In the genomic region with DNA sequence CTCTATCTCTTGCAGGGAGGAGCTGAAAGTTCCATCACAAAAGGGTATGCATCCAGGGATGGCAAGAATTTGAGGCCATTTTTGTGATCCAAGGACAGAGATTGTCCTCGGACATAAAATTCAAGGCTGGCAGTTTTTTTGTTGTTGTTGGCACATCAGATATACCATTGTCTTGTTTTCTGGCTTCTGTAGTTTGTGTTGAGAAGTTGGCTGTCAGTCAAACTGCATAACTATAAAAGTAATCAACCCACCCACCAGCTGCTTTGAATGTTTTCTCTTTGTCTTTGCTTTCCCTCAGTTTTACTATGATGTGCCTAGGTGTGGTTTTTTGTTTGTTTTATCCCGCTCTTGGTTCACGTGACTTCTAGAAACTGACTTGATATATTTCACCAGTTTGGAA, we compare ENCODE assay signal across 26 cellular contexts. TPM values are rescaled to one million over a fixed set of nuclear protein-coding genes. Genes with fewer than 3 reads are reported as not detected.
DNase-seq lines count a peak whose midpoint lies in the region; ATAC-seq, FAIRE-seq and TF ChIP-seq lines count a peak whose summit lies in the region.
"Had no signal": no experiment of that assay in that cellular context is flagged by ENCODE, and none has a peak within 500 bp of the region (broad histone marks: within the 10 kb centered on the region; RNA-seq: fewer than 3 reads in every experiment).

No MANE protein-coding gene starts in this region.

- in situ Hi-C loops in K562 (cut with MboI), result no loop called here

- FAIRE-seq in K562 (lab: Jason Lieb, UNC), result no peak
- FAIRE-seq in D721Med (lab: Jason Lieb, UNC), result no peak
- FAIRE-seq: A204.1, GM12878, GM12892, GM18507 had no signal

- TF ChIP-seq POLR2A in K562 (conservative IDR thresholded peaks at IDR 0.05), result no peak

- no peaks in the 10 kb centered on the region for H3K9me3 ChIP-seq in K562 (replicated peaks; ENCODE audit: control insufficient read depth, insufficient read depth, low read depth, low read length)
- no peaks in the 10 kb centered on the region for H3K9me3 ChIP-seq in osteoblast (ENCODE audit: low read depth, low read length)
- H3K9me3 ChIP-seq: BE2C had no signal

- H2AFZ ChIP-seq in K562 (ENCODE audit: low read depth, low read length), result no peak overlapping the region
- no peak overlapping the region for H2AFZ ChIP-seq in osteoblast (ENCODE audit: low read length)

- no peaks in the 10 kb centered on the region for H3K79me2 ChIP-seq in K562 (ENCODE audit: control insufficient read depth, insufficient read depth, low read length)
- H3K79me2 ChIP-seq in osteoblast (ENCODE audit: insufficient read depth, low read length), result no peaks in the 10 kb centered on the region

- WGBS in K562 (ENCODE audit: insufficient coverage, low coverage, missing lambda C conversion rate), result 92% methylated on average over 3 of the region's 3 CpGs

- no peak overlapping the region for H3K9ac ChIP-seq in K562 (ENCODE audit: insufficient read depth in 1 of 2, low read depth in 2 of 2, low read length in 2 of 2)
- H3K9ac ChIP-seq: BLaER1 had no signal

- DNase-seq in K562 (ENCODE audit: extremely low read depth in 1 of 4, low spot score in 3 of 4) (no peak), dermis microvascular lymphatic vessel endothelial cell (ENCODE audit: low read depth in 2 of 2) (peak; percentile 32 to 50), islet precursor cell (peak; percentile 4), osteoblast (ENCODE audit: insufficient read length, low spot score, missing footprints) (peak; percentile 23), D721Med (ENCODE audit: insufficient read length, low spot score) (no peak)
- no peak for DNase-seq in activated naive CD4-positive, alpha-beta T cell (lab: John Stamatoyannopoulos, UW)
- DNase-seq: 8988T; ACHN; BE2C; C1 segment of cervical spinal cord; CD4-positive, alpha-beta memory T cell; CD4-positive, CD25-positive, alpha-beta regulatory T cell; CD8-positive, alpha-beta memory T cell; COR-L47; DMS79 treated with DMSO at 0.1 percent for 48 hours; GDM1 had no signal

- H3K4me3 ChIP-seq in K562, result no peak overlapping the region
- no peak overlapping the region for H3K4me3 ChIP-seq in osteoblast (ENCODE audit: insufficient read depth, low read length)
- H3K4me3 ChIP-seq: BLaER1, GM12878 had no signal

- no peak for TF ChIP-seq RAD21 in K562 (CRISPR knock-in tag; conservative IDR thresholded peaks at IDR 0.05 in 1 of 2, IDR thresholded peaks at IDR 0.05 in 1 of 2)

- H3K36me3 ChIP-seq in K562 (ENCODE audit: control insufficient read depth, insufficient read depth, low read length) (no peaks in the 10 kb centered on the region), osteoblast (ENCODE audit: insufficient read depth, low read length) (no peaks in the 10 kb centered on the region)
- H3K36me3 ChIP-seq: BE2C, BLaER1 had no signal

- intact Hi-C loops in K562 (cut with micrococcal nuclease), result no loop called here

- ATAC-seq in K562 (no peak), GM21526 (IDR thresholded peaks at IDR 0.05; ENCODE audit: low FRiP score, unreplicated experiment) (no peak), HG03571 (IDR thresholded peaks at IDR 0.05; ENCODE audit: unreplicated experiment) (no peak)
- ATAC-seq: GM12878 had no signal

- CTCF ChIA-PET in K562 (lab: Yijun Ruan, JAX; ENCODE audit: low intra/inter-chr PET ratio), result no interaction called here

- no peak overlapping the region for H3K4me2 ChIP-seq in K562 (ENCODE audit: insufficient read depth, low read length)
- H3K4me2 ChIP-seq in osteoblast (ENCODE audit: insufficient read depth, low read length), result no peak overlapping the region
- H3K4me2 ChIP-seq: BLaER1 had no signal

- no peaks in the 10 kb centered on the region for H3K9me1 ChIP-seq in K562 (ENCODE audit: control insufficient read depth, insufficient read depth, low read length)

- no peak for TF ChIP-seq CTCF in K562 (IDR thresholded peaks at IDR 0.05 in 2 of 3, conservative IDR thresholded peaks at IDR 0.05 in 1 of 3; ENCODE audit: insufficient read depth in 2 of 3, low read depth in 1 of 3, low read length in 3 of 3)
- no peak for TF ChIP-seq CTCF in osteoblast (IDR thresholded peaks at IDR 0.05; ENCODE audit: extremely low read depth, low read depth, low read length)
- no peak for TF ChIP-seq CTCF in D721Med (IDR thresholded peaks at IDR 0.05; ENCODE audit: insufficient read depth, missing control alignments)

- no peaks in the 10 kb centered on the region for H4K20me1 ChIP-seq in K562 (replicated peaks; ENCODE audit: control insufficient read depth, insufficient read depth, low read length)
- no peaks in the 10 kb centered on the region for H4K20me1 ChIP-seq in osteoblast (ENCODE audit: insufficient read depth, low read length)
- H4K20me1 ChIP-seq: BLaER1 had no signal

- POLR2A ChIA-PET in K562 (lab: Yijun Ruan, JAX), result no interaction called here

- no peaks in the 10 kb centered on the region for H3K27me3 ChIP-seq in K562 (ENCODE audit: control insufficient read depth in 2 of 2, insufficient read depth in 2 of 2, low read length in 2 of 2)
- peaks cover 49% of the 10 kb centered on the region for H3K27me3 ChIP-seq in osteoblast (ENCODE audit: insufficient read depth, low read length)
- H3K27me3 ChIP-seq: BE2C had no signal

- no peak overlapping the region for H3K27ac ChIP-seq in K562 (ENCODE audit: extremely low read depth, low read depth, low read length)
- H3K27ac ChIP-seq in osteoblast (ENCODE audit: low read depth, low read length), result no peak overlapping the region
- H3K27ac ChIP-seq: BLaER1 had no signal

- BruUV-seq in K562 (replicated peaks; lab: Mats Ljungman, UMichigan), result no TSS peak

- H3K4me1 ChIP-seq in K562 (replicated peaks in 1 of 2; ENCODE audit: control insufficient read depth in 2 of 2, insufficient read depth in 2 of 2, low read length in 2 of 2), result peaks cover 17 to 22% of the 10 kb centered on the region in 2 experiments; a peak in 4 of 5 replicates
- no peaks in the 10 kb centered on the region for H3K4me1 ChIP-seq in osteoblast (ENCODE audit: insufficient read depth, low read length)

- no peak for TF ChIP-seq EP300 in K562 (IDR thresholded peaks at IDR 0.05; ENCODE audit: low read length)

RNA-seq across cellular contexts. Expression of a gene that starts 21.6 kb away (rescaled TPM):
- total RNA-seq in K562 (2011; cell fraction: chromatin; rRNA removed; ENCODE audit: low replicate concordance), result 0.46 TPM in 1 of 2 replicates, not detected in the other
- 0.13 and 0.33 TPM in 2 replicates for total RNA-seq in K562 (2011; cell fraction: nucleolus; rRNA removed)
- total RNA-seq in K562 (2011; cell fraction: nucleoplasm; rRNA removed), result not detected in 2 replicates
- total RNA-seq in K562 (2014; rRNA removed) (0.05 TPM in 1 of 2 replicates, not detected in the other), K562 (2014; rRNA removed; fragmentation: Illumina TruSeq; extraction: Trizol) (not detected in 2 replicates), K562 (2015; rRNA removed; fragmentation: Illumina TruSeq; extraction: Trizol) (not detected in 2 replicates), K562 (2021) (0.38 TPM in 1 of 2 replicates, not detected in the other), dermis microvascular lymphatic vessel endothelial cell (0.26 and 0.89 TPM in 2 replicates), osteoblast (under 0.01 TPM in 2 replicates)
- polyA plus RNA-seq in K562 (2011; rRNA removed) (0.07 and 0.18 TPM in 2 replicates), K562 (2014; fragmentation: Illumina TruSeq; extraction: Trizol) (not detected in 2 replicates), K562 (2014; fragmentation: Nextera tagmentation; extraction: Ambion mirVana) (not detected), K562 (2014; rRNA removed) (0.08 TPM in 1 of 2 replicates, not detected in the other)
- 0.06 and 0.13 TPM in 2 replicates for polyA plus RNA-seq in K562 (2011; cell fraction: cytosol; rRNA removed)
- 1.1 and 1.4 TPM in 2 replicates for polyA plus RNA-seq in K562 (2011; cell fraction: nucleus; rRNA removed)
- 0.07 TPM in 1 of 2 replicates, not detected in the other for polyA plus RNA-seq in K562 (2012)
- polyA minus RNA-seq in K562 (2011; rRNA and poly(A)+ RNA removed), result not detected in 2 replicates
- polyA minus RNA-seq in K562 (2011; cell fraction: cytosol; rRNA and poly(A)+ RNA removed), result not detected in 2 replicates
- 0.33 TPM in 1 of 2 replicates, not detected in the other for polyA minus RNA-seq in K562 (2011; cell fraction: nucleus; rRNA and poly(A)+ RNA removed)
- polyA plus RNA-seq: CD14-positive monocyte; CD4-positive, CD25-positive, alpha-beta regulatory T cell had no signal

RNA-seq across cellular contexts. Expression of a gene that starts 34.0 kb away (rescaled TPM):
- 1.9 and 4.7 TPM in 2 replicates for total RNA-seq in K562 (2011; cell fraction: chromatin; rRNA removed; ENCODE audit: low replicate concordance)
- total RNA-seq in K562 (2011; cell fraction: nucleolus; rRNA removed), result 1.1 and 2.7 TPM in 2 replicates
- total RNA-seq in K562 (2011; cell fraction: nucleoplasm; rRNA removed), result 1.5 and 1.8 TPM in 2 replicates
- total RNA-seq in K562 (2014; rRNA removed) (0.09 and 0.24 TPM in 2 replicates), K562 (2014; rRNA removed; fragmentation: Illumina TruSeq; extraction: Trizol) (0.10 and 0.40 TPM in 2 replicates), K562 (2015; rRNA removed; fragmentation: Illumina TruSeq; extraction: Trizol) (0.11 and 0.36 TPM in 2 replicates), K562 (2021) (0.29 and 0.86 TPM in 2 replicates), dermis microvascular lymphatic vessel endothelial cell (0.13 TPM in 2 replicates), osteoblast (under 0.01 TPM in 2 replicates)
- polyA plus RNA-seq in K562 (2011; rRNA removed) (0.15 and 0.61 TPM in 2 replicates), K562 (2014; fragmentation: Illumina TruSeq; extraction: Trizol) (0.16 and 0.21 TPM in 2 replicates), K562 (2014; fragmentation: Nextera tagmentation; extraction: Ambion mirVana) (not detected), K562 (2014; rRNA removed) (0.62 TPM in 1 of 2 replicates, not detected in the other)
- polyA plus RNA-seq in K562 (2011; cell fraction: cytosol; rRNA removed), result 0.10 and 0.19 TPM in 2 replicates
- 1.4 and 1.7 TPM in 2 replicates for polyA plus RNA-seq in K562 (2011; cell fraction: nucleus; rRNA removed)
- polyA plus RNA-seq in K562 (2012), result 0.29 and 2.2 TPM in 2 replicates
- polyA minus RNA-seq in K562 (2011; rRNA and poly(A)+ RNA removed), result 0.18 and 0.21 TPM in 2 replicates
- 3.5 TPM in 1 of 2 replicates, not detected in the other for polyA minus RNA-seq in K562 (2011; cell fraction: cytosol; rRNA and poly(A)+ RNA removed)
- 0.44 and 1.1 TPM in 2 replicates for polyA minus RNA-seq in K562 (2011; cell fraction: nucleus; rRNA and poly(A)+ RNA removed)
- polyA plus RNA-seq: CD14-positive monocyte had no signal

RNA-seq across cellular contexts. Expression of a gene that starts 52.5 kb away (rescaled TPM):
- total RNA-seq in K562 (2011; cell fraction: chromatin; rRNA removed; ENCODE audit: low replicate concordance), result not detected in 2 replicates
- total RNA-seq in K562 (2011; cell fraction: nucleolus; rRNA removed), result not detected in 2 replicates
- not detected in 2 replicates for total RNA-seq in K562 (2011; cell fraction: nucleoplasm; rRNA removed)
- total RNA-seq in K562 (2014; rRNA removed) (not detected in 2 replicates), K562 (2014; rRNA removed; fragmentation: Illumina TruSeq; extraction: Trizol) (not detected in 2 replicates), K562 (2015; rRNA removed; fragmentation: Illumina TruSeq; extraction: Trizol) (not detected in 2 replicates), K562 (2021) (not detected in 2 replicates), dermis microvascular lymphatic vessel endothelial cell (1.9 and 2.0 TPM in 2 replicates), osteoblast (not detected in 2 replicates)
- polyA plus RNA-seq in K562 (2011; rRNA removed) (not detected in 2 replicates), K562 (2014; fragmentation: Illumina TruSeq; extraction: Trizol) (not detected in 2 replicates), K562 (2014; fragmentation: Nextera tagmentation; extraction: Ambion mirVana) (not detected), K562 (2014; rRNA removed) (not detected in 2 replicates)
- polyA plus RNA-seq in K562 (2011; cell fraction: cytosol; rRNA removed), result not detected in 2 replicates
- not detected in 2 replicates for polyA plus RNA-seq in K562 (2011; cell fraction: nucleus; rRNA removed)
- polyA plus RNA-seq in K562 (2012), result 0.56 and 0.65 TPM in 2 replicates
- polyA minus RNA-seq in K562 (2011; rRNA and poly(A)+ RNA removed), result not detected in 2 replicates
- polyA minus RNA-seq in K562 (2011; cell fraction: cytosol; rRNA and poly(A)+ RNA removed), result not detected in 2 replicates
- not detected in 2 replicates for polyA minus RNA-seq in K562 (2011; cell fraction: nucleus; rRNA and poly(A)+ RNA removed)
- total RNA-seq: A673; CD4-positive, alpha-beta memory T cell; CD4-positive, CD25-positive, alpha-beta regulatory T cell; CD8-positive, alpha-beta memory T cell; GM12878 had no signal
- polyA plus RNA-seq: AG04450; CD4-positive, CD25-positive, alpha-beta regulatory T cell; CD8-positive, alpha-beta memory T cell had no signal

RNA-seq across cellular contexts. Expression of a gene that starts 57.5 kb away (rescaled TPM):
- total RNA-seq in K562 (2011; cell fraction: chromatin; rRNA removed; ENCODE audit: low replicate concordance), result 87.7 and 259 TPM in 2 replicates
- 611 and 654 TPM in 2 replicates for total RNA-seq in K562 (2011; cell fraction: nucleolus; rRNA removed)
- 313 and 394 TPM in 2 replicates for total RNA-seq in K562 (2011; cell fraction: nucleoplasm; rRNA removed)
- total RNA-seq in K562 (2014; rRNA removed) (222 and 275 TPM in 2 replicates), K562 (2014; rRNA removed; fragmentation: Illumina TruSeq; extraction: Trizol) (120 and 146 TPM in 2 replicates), K562 (2015; rRNA removed; fragmentation: Illumina TruSeq; extraction: Trizol) (299 and 311 TPM in 2 replicates), K562 (2021) (272 and 275 TPM in 2 replicates), dermis microvascular lymphatic vessel endothelial cell (134 and 155 TPM in 2 replicates), osteoblast (156 and 172 TPM in 2 replicates)
- polyA plus RNA-seq in K562 (2011; rRNA removed) (255 and 290 TPM in 2 replicates), K562 (2014; fragmentation: Illumina TruSeq; extraction: Trizol) (196 and 294 TPM in 2 replicates), K562 (2014; fragmentation: Nextera tagmentation; extraction: Ambion mirVana) (100 to 1,000 TPM; 469 to 492 TPM), K562 (2014; rRNA removed) (344 and 405 TPM in 2 replicates)
- polyA plus RNA-seq in K562 (2011; cell fraction: cytosol; rRNA removed), result 616 and 1,308 TPM in 2 replicates
- 189 and 214 TPM in 2 replicates for polyA plus RNA-seq in K562 (2011; cell fraction: nucleus; rRNA removed)
- polyA plus RNA-seq in K562 (2012), result 287 and 544 TPM in 2 replicates
- polyA minus RNA-seq in K562 (2011; rRNA and poly(A)+ RNA removed), result 132 and 170 TPM in 2 replicates
- 261 and 339 TPM in 2 replicates for polyA minus RNA-seq in K562 (2011; cell fraction: cytosol; rRNA and poly(A)+ RNA removed)
- polyA minus RNA-seq in K562 (2011; cell fraction: nucleus; rRNA and poly(A)+ RNA removed), result 48.7 and 66.4 TPM in 2 replicates

RNA-seq across cellular contexts. Expression of a gene that starts 57.8 kb away (rescaled TPM):
- 85.9 and 295 TPM in 2 replicates for total RNA-seq in K562 (2011; cell fraction: chromatin; rRNA removed; ENCODE audit: low replicate concordance)
- total RNA-seq in K562 (2011; cell fraction: nucleolus; rRNA removed), result 142 and 145 TPM in 2 replicates
- 98.2 and 107 TPM in 2 replicates for total RNA-seq in K562 (2011; cell fraction: nucleoplasm; rRNA removed)
- total RNA-seq in K562 (2014; rRNA removed), result 62.4 and 70.5 TPM in 2 replicates
- 16.3 and 30.6 TPM in 2 replicates for total RNA-seq in K562 (2014; rRNA removed; fragmentation: Illumina TruSeq; extraction: Trizol)
- total RNA-seq in K562 (2015; rRNA removed; fragmentation: Illumina TruSeq; extraction: Trizol), result 34.1 and 39.2 TPM in 2 replicates
- 64.0 and 67.1 TPM in 2 replicates for total RNA-seq in K562 (2021)
- 37.9 and 74.6 TPM in 2 replicates for polyA plus RNA-seq in K562 (2011; rRNA removed)
- 81.4 and 108 TPM in 2 replicates for polyA plus RNA-seq in K562 (2011; cell fraction: cytosol; rRNA removed)
- polyA plus RNA-seq in K562 (2011; cell fraction: nucleus; rRNA removed), result 174 and 207 TPM in 2 replicates
- polyA plus RNA-seq in K562 (2012), result 78.2 and 88.3 TPM in 2 replicates
- polyA plus RNA-seq in K562 (2014; fragmentation: Illumina TruSeq; extraction: Trizol), result 72.5 and 80.1 TPM in 2 replicates
- polyA plus RNA-seq in K562 (2014; fragmentation: Nextera tagmentation; extraction: Ambion mirVana), result 10 to 100 TPM; 24.3 to 36.4 TPM
- 63.2 and 69.3 TPM in 2 replicates for polyA plus RNA-seq in K562 (2014; rRNA removed)
- polyA minus RNA-seq in K562 (2011; rRNA and poly(A)+ RNA removed), result 72.5 and 76.8 TPM in 2 replicates
- polyA minus RNA-seq in K562 (2011; cell fraction: cytosol; rRNA and poly(A)+ RNA removed), result 47.7 and 58.4 TPM in 2 replicates
- polyA minus RNA-seq in K562 (2011; cell fraction: nucleus; rRNA and poly(A)+ RNA removed), result 49.9 and 58.3 TPM in 2 replicates
- total RNA-seq in dermis microvascular lymphatic vessel endothelial cell, result 35.9 and 49.6 TPM in 2 replicates
- total RNA-seq in osteoblast, result 40.2 and 42.7 TPM in 2 replicates

Comparison
In these comparisons a context has a peak if more than half of its experiments do, and no peak if none do; other contexts are left out.
1. DNase-seq: peak in dermis microvascular lymphatic vessel endothelial cell (2 of 2), islet precursor cell (single experiment) and osteoblast (single experiment); none in K562 (0 of 4), activated naive CD4-positive, alpha-beta T cell (0 of 4) and D721Med (single experiment).